19 cellular contexts compared by ENCODE assay signal in genomic region chr19:46727036-46727501, GRCh38. TPM values are rescaled to one million over a fixed set of nuclear protein-coding genes. Genes with fewer than 3 reads are reported as not detected.
DNase-seq lines count a peak whose midpoint lies in the region; ATAC-seq, FAIRE-seq and TF ChIP-seq lines count a peak whose summit lies in the region.
"Had no signal": no experiment of that assay in that cellular context is flagged by ENCODE, and none has a peak within 500 bp of the region (broad histone marks: within the 10 kb centered on the region; RNA-seq: fewer than 3 reads in every experiment).

No MANE protein-coding gene starts in this region.

- intact Hi-C loops in heart left ventricle (cut with DNase I) (no loop called here), cardiac septum (cut with DNase I) (no loop called here), uterus (cut with DNase I; ENCODE audit: low total_unique reads) (no loop called here)

- H3K4me1 ChIP-seq in heart left ventricle = peaks cover 0 to 50% (median 21%) of the 10 kb centered on the region in 12 donors
- H3K4me1 ChIP-seq in H1 (replicated peaks in 1 of 4; ENCODE audit: control insufficient read depth in 3 of 4, insufficient read depth in 4 of 4, low read length in 3 of 4) = peaks cover 0 to 3% (median 0%) of the 10 kb centered on the region in 4 experiments; a peak in 4 of 7 replicates
- H3K4me1 ChIP-seq in uterus = no peaks in the 10 kb centered on the region
- H3K4me1 ChIP-seq: psoas muscle, thyroid gland had no signal

- H4K91ac ChIP-seq in H1 (replicated peaks; ENCODE audit: insufficient read length, low read length) = no peak overlapping the region

- H2BK5ac ChIP-seq in H1 (ENCODE audit: low read depth, low read length) = no peak overlapping the region

- no peak overlapping the region for H3K4ac ChIP-seq in H1 (replicated peaks; ENCODE audit: insufficient read length, low read depth, low read length)

- no peak overlapping the region for H3K56ac ChIP-seq in H1 (replicated peaks; ENCODE audit: insufficient read length, low read depth, low read length)

- no peak overlapping the region for H3K14ac ChIP-seq in H1 (ENCODE audit: insufficient read length)

- no peak overlapping the region for H4K5ac ChIP-seq in H1 (ENCODE audit: insufficient read length, low read depth, low read length)

- CTCF ChIA-PET in H1 (lab: Charles Lee; ENCODE audit: partially characterized antibody) = interaction anchor here (1.0 to 15.8 kb wide), 5 partner anchors 14 to 43 kb away, joined by 4 to 188 read pairs (median 46); no protein-coding TSS in a partner anchor

- H3K4me3 ChIP-seq in heart left ventricle (peak overlapping the region in 3 of 12 donors; percentile 11 to 31 (median 18)), H1 (ENCODE audit: extremely low read depth in 1 of 4, insufficient read depth in 2 of 4, low read depth in 3 of 4, low read length in 4 of 4) (no peak overlapping the region), uterus (no peak overlapping the region)
- H3K4me3 ChIP-seq: thyroid gland had no signal

- H3K79me2 ChIP-seq in H1 (ENCODE audit: control insufficient read depth in 1 of 2, insufficient read depth in 2 of 2, low read length in 2 of 2) = peaks cover 0 to 9% of the 10 kb centered on the region in 2 experiments; a peak in 1 of 4 replicates

- FAIRE-seq in H1 (lab: Jason Lieb, UNC) = no peak
- FAIRE-seq: colon had no signal

- TF ChIP-seq CTCF in heart left ventricle (IDR thresholded peaks at IDR 0.05) (no peak), H1 (IDR thresholded peaks at IDR 0.05; ENCODE audit: control extremely low read depth in 1 of 3, insufficient read depth in 1 of 3, low read depth in 1 of 3, low read length in 3 of 3) (no peak), uterus (IDR thresholded peaks at IDR 0.05) (no peak)

- no peak overlapping the region for H3K18ac ChIP-seq in H1 (ENCODE audit: extremely low read depth, low read length)

- H2BK15ac ChIP-seq in H1 (ENCODE audit: low read length) = no peak overlapping the region

- ATAC-seq in heart left ventricle = no peak
- ATAC-seq in HG02588 (IDR thresholded peaks at IDR 0.05; ENCODE audit: unreplicated experiment) = no peak
- ATAC-seq: naive thymus-derived CD8-positive, alpha-beta T cell; psoas muscle had no signal

- no peak overlapping the region for H2BK20ac ChIP-seq in H1 (ENCODE audit: low read length)

- TF ChIP-seq POLR2A in heart left ventricle (IDR thresholded peaks at IDR 0.05) (no peak), H1 (IDR thresholded peaks at IDR 0.05; ENCODE audit: control extremely low read depth in 1 of 2, low read depth in 2 of 2, low read length in 2 of 2) (no peak), uterus (IDR thresholded peaks at IDR 0.05) (no peak)

- peaks cover 8% of the 10 kb centered on the region for H3K79me1 ChIP-seq in H1 (ENCODE audit: low read depth, low read length)

- no peaks in the 10 kb centered on the region for H3K23me2 ChIP-seq in H1 (ENCODE audit: low read depth, low read length)

- POLR2A ChIA-PET in H1 (lab: Charles Lee; ENCODE audit: partially characterized antibody) = interaction anchor here (1.1 to 3.3 kb wide), 2 partner anchors 11 to 16 kb away, joined by 3 to 12 read pairs; partner anchors contain the start of gene PRKD2

- H3K9me3 ChIP-seq in heart left ventricle (no peaks in the 10 kb centered on the region), H1 (ENCODE audit: insufficient read depth in 2 of 2, low read depth in 1 of 2, low read length in 1 of 2) (no peaks in the 10 kb centered on the region), uterus (no peaks in the 10 kb centered on the region)
- H3K9me3 ChIP-seq: psoas muscle, thyroid gland had no signal

- H3K23ac ChIP-seq in H1 (ENCODE audit: insufficient read length) = no peak overlapping the region

- TF ChIP-seq RAD21 in H1 (IDR thresholded peaks at IDR 0.05 in 1 of 2, conservative IDR thresholded peaks at IDR 0.05 in 1 of 2; ENCODE audit: low read depth in 2 of 2, low read length in 2 of 2) = no peak

- H2BK120ac ChIP-seq in H1 (replicated peaks; ENCODE audit: low read depth, low read length) = no peak overlapping the region

- no peak for TF ChIP-seq EP300 in H1 (IDR thresholded peaks at IDR 0.05; ENCODE audit: borderline replicate concordance in 1 of 2, low read depth in 2 of 2, low read length in 2 of 2)

- no peak overlapping the region for H3K9ac ChIP-seq in H1 (replicated peaks in 1 of 4; ENCODE audit: extremely low read depth in 1 of 4, low read depth in 3 of 4, low read length in 3 of 4)

- peak overlapping the region; percentile 75; the same call in 1 of the 2 replicates for H4K8ac ChIP-seq in H1 (ENCODE audit: extremely low read depth, insufficient read depth, low read length)

- WGBS in heart left ventricle, 4 donors = 48 to 61% (median 56%) methylated on average over 13 to 14 of the region's 14 CpGs
- 92% methylated on average over 11 of the region's 14 CpGs; no CpG with 5 or more reads in 1 of the 2 experiments for WGBS in H1 (ENCODE audit: extremely low coverage in 1 of 2, insufficient coverage in 1 of 2, insufficient read length in 1 of 2, insufficient replicate concordance in 2 of 2, low coverage in 1 of 2, low lambda C conversion rate in 2 of 2, missing lambda C conversion rate in 1 of 2), 2 experiments

- H3K36me3 ChIP-seq in heart left ventricle (peaks cover 2 to 98% (median 93%) of the 10 kb centered on the region in 9 donors), H1 (ENCODE audit: control insufficient read depth in 2 of 4, insufficient read depth in 4 of 4, low read length in 3 of 4) (peaks cover 35 to 75% (median 64%) of the 10 kb centered on the region in 4 experiments), uterus (no peaks in the 10 kb centered on the region)

- no peaks in the 10 kb centered on the region for H3K27me3 ChIP-seq in heart left ventricle
- no peaks in the 10 kb centered on the region for H3K27me3 ChIP-seq in H1 (replicated peaks in 1 of 4; ENCODE audit: control insufficient read depth in 3 of 4, extremely low read depth in 1 of 4, insufficient read depth in 3 of 4, low read length in 3 of 4)
- H3K27me3 ChIP-seq in uterus = no peaks in the 10 kb centered on the region
- H3K27me3 ChIP-seq: thyroid gland had no signal

- H3K27ac ChIP-seq in heart left ventricle (peak overlapping the region in 8 of 12 donors; percentile 54 to 87 (median 72)), H1 (ENCODE audit: low read depth, low read length) (no peak overlapping the region), uterus (peak overlapping the region; percentile 52 to 69)
- H3K27ac ChIP-seq: epithelial cell of prostate, psoas muscle had no signal

- peaks cover 23 to 49% of the 10 kb centered on the region in 2 experiments for H4K20me1 ChIP-seq in H1 (replicated peaks in 1 of 2; ENCODE audit: control insufficient read depth in 1 of 2, insufficient read depth in 2 of 2, low read length in 2 of 2)

- H2BK12ac ChIP-seq in H1 (ENCODE audit: low read depth, low read length) = no peak overlapping the region

- no peak overlapping the region for H2AFZ ChIP-seq in H1 (ENCODE audit: low read length)

- no peak overlapping the region for H2AK5ac ChIP-seq in H1 (ENCODE audit: low read depth, low read length)

- H3K4me2 ChIP-seq in H1 (ENCODE audit: insufficient read depth in 1 of 2, low read depth in 2 of 2, low read length in 2 of 2) = no peak overlapping the region

- DNase-seq in heart left ventricle (peak in 2 of 5 donors; percentile 21 to 57), cardiac septum (ENCODE audit: low spot score) (no peak), H1 (ENCODE audit: low read depth in 1 of 2, low spot score in 2 of 2) (no peak), myocyte (ENCODE audit: low read depth) (peak; percentile 27), uterus (no peak), NCI-H1105 (lab: John Stamatoyannopoulos, UW) (no peak), DMS79 treated with DMSO at 0.1 percent for 48 hours (lab: John Stamatoyannopoulos, UW) (no peak)
- DNase-seq: activated CD4-positive, alpha-beta T cell treated with anti-CD3 and anti-CD28 coated beads for 4 hours; CD4-positive, CD25-positive, alpha-beta regulatory T cell; DMS79; mammary epithelial cell; naive thymus-derived CD8-positive, alpha-beta T cell; NCI-H1436; NCI-H748 treated with DMSO at 0.1 percent for 48 hours; thyroid gland had no signal

RNA-seq across cellular contexts. Expression of gene PRKD2, which starts 10.2 kb away (rescaled TPM):
- total RNA-seq in heart left ventricle (10 to 100 TPM in 7 of 9 donors, 1 to 10 TPM in 2; 8.4 to 32.8 (median 13.2) TPM), cardiac septum (13.3 TPM), myocyte (5.2 and 10.6 TPM in 2 replicates), uterus (10 to 100 TPM; 30.8 to 85.7 (median 41.7) TPM)
- polyA plus RNA-seq in heart left ventricle (10 to 100 TPM; 10.6 to 12.1 TPM), H1 (2011; rRNA removed) (24.4 and 34.9 TPM in 2 replicates)
- total RNA-seq in H1 (2021; fragmentation: NEBNext Ultra II Directional; extraction: Animal tissue kit (Norgen Biotek cat#: 25700)) = 63.8 and 73.1 TPM in 2 replicates
- 21.8 TPM for polyA plus RNA-seq in H1 (2011; cell fraction: cytosol; rRNA removed)
- polyA plus RNA-seq in H1 (2011; cell fraction: nucleus; rRNA removed) = 52.7 TPM
- polyA plus RNA-seq in H1 (2012, experiment 1 of 2) = 40.6 to 71.6 TPM (median 66.7 TPM) in 4 replicates
- polyA plus RNA-seq in H1 (2012, experiment 2 of 2) = 66.5 TPM
- 39.4 TPM for polyA plus RNA-seq in H1 (2013, experiment 1 of 2)
- polyA plus RNA-seq in H1 (2013, experiment 2 of 2) = 39.7 TPM
- 19.5 and 29.8 TPM in 2 replicates for polyA minus RNA-seq in H1 (2011; rRNA and poly(A)+ RNA removed)
- 43.1 TPM for polyA minus RNA-seq in H1 (2011; cell fraction: cytosol; rRNA and poly(A)+ RNA removed)
- 20.4 TPM for polyA minus RNA-seq in H1 (2011; cell fraction: nucleus; rRNA and poly(A)+ RNA removed)
- 17.1 TPM for polyA plus RNA-seq in myocyte (2012)

RNA-seq across cellular contexts. Expression of gene FKRP, which starts 18.8 kb away (rescaled TPM):
- 10 to 100 TPM; 13.9 to 25.1 (median 19.8) TPM for total RNA-seq in heart left ventricle
- polyA plus RNA-seq in heart left ventricle = 10 to 100 TPM; 14.4 to 20.7 TPM
- 24.2 TPM for total RNA-seq in cardiac septum
- 24.4 and 24.8 TPM in 2 replicates for total RNA-seq in H1 (2021; fragmentation: NEBNext Ultra II Directional; extraction: Animal tissue kit (Norgen Biotek cat#: 25700))
- 17.1 and 29.1 TPM in 2 replicates for polyA plus RNA-seq in H1 (2011; rRNA removed)
- polyA plus RNA-seq in H1 (2011; cell fraction: cytosol; rRNA removed) = 16.6 TPM
- polyA plus RNA-seq in H1 (2011; cell fraction: nucleus; rRNA removed) = 36.2 TPM
- 22.3 to 27.7 TPM (median 25.3 TPM) in 4 replicates for polyA plus RNA-seq in H1 (2012, experiment 1 of 2)
- polyA plus RNA-seq in H1 (2012, experiment 2 of 2) = 18.2 TPM
- 31.2 TPM for polyA plus RNA-seq in H1 (2013, experiment 1 of 2)
- polyA plus RNA-seq in H1 (2013, experiment 2 of 2) = 30.1 TPM
- 9.1 and 10.6 TPM in 2 replicates for polyA minus RNA-seq in H1 (2011; rRNA and poly(A)+ RNA removed)
- 10.7 TPM for polyA minus RNA-seq in H1 (2011; cell fraction: cytosol; rRNA and poly(A)+ RNA removed)
- polyA minus RNA-seq in H1 (2011; cell fraction: nucleus; rRNA and poly(A)+ RNA removed) = 13.1 TPM
- 19.2 and 24.8 TPM in 2 replicates for total RNA-seq in myocyte
- polyA plus RNA-seq in myocyte (2012) = 22.3 TPM
- total RNA-seq in uterus = 100 to 1,000 TPM in 1 of 4 donors, 10 to 100 TPM in 2, 1 to 10 TPM in 1; 7.4 to 154 (median 22.1) TPM

RNA-seq across cellular contexts. Expression of gene STRN4, which starts 19.2 kb away (rescaled TPM):
- 10 to 100 TPM; 41.0 to 93.6 (median 53.7) TPM for total RNA-seq in heart left ventricle
- polyA plus RNA-seq in heart left ventricle = 10 to 100 TPM; 42.2 to 89.6 TPM
- 54.2 TPM for total RNA-seq in cardiac septum
- total RNA-seq in H1 (2021; fragmentation: NEBNext Ultra II Directional; extraction: Animal tissue kit (Norgen Biotek cat#: 25700)) = 120 and 124 TPM in 2 replicates
- polyA plus RNA-seq in H1 (2011; rRNA removed) = 187 and 298 TPM in 2 replicates
- polyA plus RNA-seq in H1 (2011; cell fraction: cytosol; rRNA removed) = 187 TPM
- polyA plus RNA-seq in H1 (2011; cell fraction: nucleus; rRNA removed) = 357 TPM
- 79.5 to 127 TPM (median 116 TPM) in 4 replicates for polyA plus RNA-seq in H1 (2012, experiment 1 of 2)
- polyA plus RNA-seq in H1 (2012, experiment 2 of 2) = 86.4 TPM
- polyA plus RNA-seq in H1 (2013, experiment 1 of 2) = 74.9 TPM
- polyA plus RNA-seq in H1 (2013, experiment 2 of 2) = 72.9 TPM
- polyA minus RNA-seq in H1 (2011; rRNA and poly(A)+ RNA removed) = 98.5 and 101 TPM in 2 replicates
- 89.5 TPM for polyA minus RNA-seq in H1 (2011; cell fraction: cytosol; rRNA and poly(A)+ RNA removed)
- polyA minus RNA-seq in H1 (2011; cell fraction: nucleus; rRNA and poly(A)+ RNA removed) = 111 TPM
- 75.0 and 82.5 TPM in 2 replicates for total RNA-seq in myocyte
- polyA plus RNA-seq in myocyte (2012) = 55.1 TPM
- total RNA-seq in uterus = 100 to 1,000 TPM in 1 of 4 donors, 10 to 100 TPM in 3; 55.1 to 109 (median 81.8) TPM
